1 cellular context compared by ENCODE assay signal in genomic region chr16:31344712-31345111, GRCh38.
TF ChIP-seq lines count a peak whose summit lies in the region.

No MANE protein-coding gene starts in this region.

TF ChIP-seq in HepG2, 621 proteins besides CTCF, POLR2A, EP300 and RAD21 (continued from another document):
- TF ChIP-seq PRDM10 (CRISPR knock-in tag; IDR thresholded peaks at IDR 0.05; ENCODE audit: low read depth) (no peak), REXO4 (CRISPR knock-in tag; IDR thresholded peaks at IDR 0.05; ENCODE audit: borderline replicate concordance) (no peak), ZMYM3 (CRISPR knock-in tag; IDR thresholded peaks at IDR 0.05) (0 out of 2 replicates have a peak, but pooled peaks have one; percentile 12), ZNF784 (CRISPR knock-in tag; IDR thresholded peaks at IDR 0.05; ENCODE audit: borderline replicate concordance) (0 out of 2 replicates have a peak, but pooled peaks have one; percentile 29), TBL1XR1 (IDR thresholded peaks at IDR 0.05; ENCODE audit: borderline replicate concordance, low read length, partially characterized antibody) (no peak), HNF4G (IDR thresholded peaks at IDR 0.05; ENCODE audit: borderline replicate concordance, low read depth, low read length) (0 out of 2 replicates have a peak, but pooled peaks have one; percentile 20), HNF4G (CRISPR knock-in tag; IDR thresholded peaks at IDR 0.05; ENCODE audit: borderline replicate concordance, low read depth) (no peak), ZNF501 (CRISPR knock-in tag; IDR thresholded peaks at IDR 0.05) (peak; percentile 30; the same call in 1 of the 2 replicates), ELF1 (CRISPR knock-in tag; IDR thresholded peaks at IDR 0.05) (no peak), ZNF598 (CRISPR knock-in tag; IDR thresholded peaks at IDR 0.05; ENCODE audit: borderline replicate concordance) (0 out of 2 replicates have a peak, but pooled peaks have one; percentile 24), NR3C1 (CRISPR knock-in tag; IDR thresholded peaks at IDR 0.05) (no peak), ZNF234 (CRISPR knock-in tag; conservative IDR thresholded peaks at IDR 0.05) (no peak)
TF ChIP-seq in HepG2: peak in this region for 6.
